Comparison of ENCODE assay signal across 28 cellular contexts in genomic region chr10:2688958-2689357, GRCh38.
"Had no signal": no experiment of that assay in that cellular context is flagged by ENCODE, and none has a peak within 500 bp of the region (broad histone marks: within the 10 kb centered on the region; RNA-seq: fewer than 3 reads in every experiment).

No MANE protein-coding gene starts in this region.

- DNase-seq: colonic mucosa; cortex of kidney; dermis blood vessel endothelial cell; dorsolateral prefrontal cortex; effector CD4-positive, alpha-beta T cell; effector CD8-positive, alpha-beta T cell; effector memory CD4-positive, alpha-beta T cell; effector memory CD8-positive, alpha-beta T cell; endodermal cell; erythroblast; esophagus squamous epithelium; foreskin fibroblast; foreskin keratinocyte; foreskin melanocyte; gastrocnemius medialis; head of caudate nucleus; heart left ventricle; heart right ventricle had no signal

- FAIRE-seq: colon, endometrium, endothelial cell of umbilical vein, frontal cortex had no signal

- H3K4me3 Mint-ChIP-seq: dendritic cell treated with granulocyte-macrophage colony-stimulating factor and Interleukin-4, amounts not matched to agents 40 ng/mL and 50 ng/mL, for 4 days; effector memory CD8-positive, alpha-beta T cell; endodermal cell had no signal

- H3K27me3 Mint-ChIP-seq: dendritic cell treated with granulocyte-macrophage colony-stimulating factor and Interleukin-4, amounts not matched to agents 40 ng/mL and 50 ng/mL, for 4 days had no signal

- H3K27ac Mint-ChIP-seq: dendritic cell treated with granulocyte-macrophage colony-stimulating factor and Interleukin-4, amounts not matched to agents 40 ng/mL and 50 ng/mL, for 4 days; effector memory CD8-positive, alpha-beta T cell; endodermal cell had no signal

- H3K4me1 Mint-ChIP-seq: endodermal cell had no signal

- H3K9me3 Mint-ChIP-seq: endodermal cell had no signal

- H3K27ac ChIP-seq: colonic mucosa, coronary artery, dorsolateral prefrontal cortex, epithelial cell of prostate, esophagus muscularis mucosa, esophagus squamous epithelium, foreskin keratinocyte, gastrocnemius medialis, gastroesophageal sphincter, heart left ventricle, heart right ventricle had no signal

- H3K9me3 ChIP-seq: colonic mucosa, esophagus muscularis mucosa, esophagus squamous epithelium, gastrocnemius medialis, gastroesophageal sphincter had no signal

- H3K4me1 ChIP-seq: colonic mucosa, esophagus muscularis mucosa, esophagus squamous epithelium, foreskin keratinocyte, gastrocnemius medialis, gastroesophageal sphincter, heart left ventricle, heart right ventricle had no signal

- H3K36me3 ChIP-seq: colonic mucosa, esophagus muscularis mucosa, esophagus squamous epithelium, gastrocnemius medialis, gastroesophageal sphincter, heart left ventricle, heart right ventricle had no signal

- H3K27me3 ChIP-seq: colonic mucosa, esophagus squamous epithelium, foreskin keratinocyte, gastrocnemius medialis, heart left ventricle, heart right ventricle had no signal

- ATAC-seq: effector memory CD8-positive, alpha-beta T cell; esophagus mucosa; foreskin keratinocyte; gastrocnemius medialis; gastroesophageal sphincter; heart left ventricle; heart right ventricle had no signal

- H3K4me3 ChIP-seq: colonic mucosa, coronary artery, dorsolateral prefrontal cortex, esophagus muscularis mucosa, esophagus squamous epithelium, gastrocnemius medialis, gastroesophageal sphincter, heart left ventricle, heart right ventricle had no signal
